In the genomic region with DNA sequence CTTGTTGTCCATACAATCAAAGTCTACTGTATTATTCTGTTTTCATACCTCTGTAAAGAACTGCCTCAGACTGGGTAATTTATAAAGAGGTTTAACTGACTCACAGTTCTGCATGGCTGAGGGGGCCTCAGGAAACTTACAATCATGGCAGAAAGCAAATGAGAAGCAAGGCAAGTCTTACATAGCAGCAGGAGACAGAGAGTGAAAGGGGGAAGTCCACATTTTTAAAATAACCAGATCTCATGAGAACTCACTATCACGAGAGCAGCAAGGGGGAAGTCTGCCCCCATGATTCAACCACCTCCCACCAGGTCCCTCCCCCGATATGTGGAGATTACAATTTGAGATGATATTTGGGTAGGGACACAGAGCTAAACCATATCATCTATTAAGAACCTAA, we compare ENCODE assay signal across 29 cellular contexts.
"Had no signal": no experiment of that assay in that cellular context is flagged by ENCODE, and none has a peak within 500 bp of the region (broad histone marks: within the 10 kb centered on the region; RNA-seq: fewer than 3 reads in every experiment).

No MANE protein-coding gene starts in this region.

- FAIRE-seq: endometrium, islet of Langerhans, urothelium cell line had no signal

- H3K36me3 ChIP-seq: esophagus squamous epithelium, heart right ventricle, left lung, spleen, thoracic aorta, tibial nerve, upper lobe of left lung had no signal

- H3K4me3 Mint-ChIP-seq: effector memory CD8-positive, alpha-beta T cell; naive thymus-derived CD8-positive, alpha-beta T cell; nephron progenitor cell had no signal

- H3K9me3 ChIP-seq: psoas muscle, thoracic aorta had no signal

- H3K36me3 Mint-ChIP-seq: naive thymus-derived CD8-positive, alpha-beta T cell had no signal

- H3K27me3 Mint-ChIP-seq: effector memory CD8-positive, alpha-beta T cell; naive thymus-derived CD8-positive, alpha-beta T cell had no signal

- H3K27me3 ChIP-seq: esophagus squamous epithelium, heart right ventricle, left lung, spleen, tibial nerve, upper lobe of left lung had no signal

- H3K4me3 ChIP-seq: coronary artery, esophagus squamous epithelium, heart right ventricle, left lung, psoas muscle, skin epidermis, spleen, thoracic aorta, tibial nerve, upper lobe of left lung had no signal

- ATAC-seq: effector memory CD8-positive, alpha-beta T cell; heart right ventricle; left cardiac atrium; left lung; naive thymus-derived CD8-positive, alpha-beta T cell; psoas muscle; right cardiac atrium had no signal

- H3K4me1 ChIP-seq: left lung, spleen had no signal

- H3K27ac ChIP-seq: coronary artery, esophagus squamous epithelium, heart right ventricle, left lung, psoas muscle, skin epidermis, spleen, thoracic aorta, tibial nerve, upper lobe of left lung had no signal

- DNase-seq: dermis blood vessel endothelial cell; effector memory CD8-positive, alpha-beta T cell; erythroblast; esophagus squamous epithelium; foreskin melanocyte; glutamatergic neuron; heart right ventricle; hippocampal formation; left cardiac atrium; left lung; mesendoderm; midbrain; naive thymus-derived CD8-positive, alpha-beta T cell; nephron progenitor cell; nucleus accumbens; psoas muscle; right cardiac atrium; spleen; stimulated activated CD8-positive, alpha-beta memory T cell treated with anti-CD3 and anti-CD28 coated beads, Interleukin-4, amount 100 ng/mL, for 48 hours; stimulated activated naive CD4-positive, alpha-beta T cell; substantia nigra; upper lobe of left lung had no signal

- H3K27ac Mint-ChIP-seq: effector memory CD8-positive, alpha-beta T cell; naive thymus-derived CD8-positive, alpha-beta T cell; nephron progenitor cell had no signal

- H3K4me1 Mint-ChIP-seq: naive thymus-derived CD8-positive, alpha-beta T cell; nephron progenitor cell had no signal

- H3K9me3 Mint-ChIP-seq: effector memory CD8-positive, alpha-beta T cell; naive thymus-derived CD8-positive, alpha-beta T cell had no signal
